1 cellular context compared by ENCODE assay signal in genomic region chr19:33304760-33305647, GRCh38.
TF ChIP-seq lines count a peak whose summit lies in the region.

No MANE protein-coding gene starts in this region.

TF ChIP-seq in HepG2, 621 proteins besides CTCF, POLR2A, EP300 and RAD21 (continued from another document and continues in another):
- no peak for TF ChIP-seq ZHX2 (IDR thresholded peaks at IDR 0.05; ENCODE audit: low read depth)
- TF ChIP-seq ZHX2 (CRISPR knock-in tag; IDR thresholded peaks at IDR 0.05; ENCODE audit: borderline replicate concordance): no peak
- TF ChIP-seq POLR2AphosphoS5 (IDR thresholded peaks at IDR 0.05; ENCODE audit: low read depth, low read length): peak; percentile 65; the same call in 1 of the 2 replicates
- no peak for TF ChIP-seq ZNF530 (CRISPR knock-in tag; IDR thresholded peaks at IDR 0.05; ENCODE audit: low read depth)
- no peak; the same call in 1 of the 2 replicates for TF ChIP-seq POGK (CRISPR knock-in tag; conservative IDR thresholded peaks at IDR 0.05)
- no peak for TF ChIP-seq NFIB (CRISPR knock-in tag; IDR thresholded peaks at IDR 0.05; ENCODE audit: borderline replicate concordance)
- TF ChIP-seq ZSCAN20 (CRISPR knock-in tag; IDR thresholded peaks at IDR 0.05; ENCODE audit: borderline replicate concordance): no peak
- TF ChIP-seq RFX5 (IDR thresholded peaks at IDR 0.05; ENCODE audit: low read depth, low read length): no peak
- no peak for TF ChIP-seq CHD4 (IDR thresholded peaks at IDR 0.05; ENCODE audit: borderline replicate concordance, low read length)
- TF ChIP-seq ZNF232 (CRISPR knock-in tag; IDR thresholded peaks at IDR 0.05; ENCODE audit: borderline replicate concordance): peak; percentile 35; the same call in 1 of the 2 replicates
- peak; percentile 12 for TF ChIP-seq GATAD2A (CRISPR knock-in tag; IDR thresholded peaks at IDR 0.05)
- TF ChIP-seq IKZF5 (CRISPR knock-in tag; IDR thresholded peaks at IDR 0.05): no peak
- no peak for TF ChIP-seq ZNF343 (CRISPR knock-in tag; IDR thresholded peaks at IDR 0.05)
- TF ChIP-seq ZFP82 (CRISPR knock-in tag; IDR thresholded peaks at IDR 0.05; ENCODE audit: borderline replicate concordance): no peak
- no peak for TF ChIP-seq NFIC (IDR thresholded peaks at IDR 0.05; ENCODE audit: low read length)
- TF ChIP-seq ZNF629 (CRISPR knock-in tag; conservative IDR thresholded peaks at IDR 0.05): no peak
- TF ChIP-seq ZNF513 (CRISPR knock-in tag; conservative IDR thresholded peaks at IDR 0.05): no peak
- no peak for TF ChIP-seq ZNF597 (CRISPR knock-in tag; IDR thresholded peaks at IDR 0.05)
- no peak for TF ChIP-seq HHEX (CRISPR knock-in tag; IDR thresholded peaks at IDR 0.05)
- 0 out of 2 replicates have a peak, but pooled peaks have one; percentile 13 for TF ChIP-seq ZNF580 (CRISPR knock-in tag; IDR thresholded peaks at IDR 0.05; ENCODE audit: borderline replicate concordance, low read depth)
- no peak for TF ChIP-seq ZEB1 (IDR thresholded peaks at IDR 0.05; ENCODE audit: insufficient replicate concordance, low read depth)
- TF ChIP-seq SMC3 (IDR thresholded peaks at IDR 0.05; ENCODE audit: low read length): no peak; the same call in 1 of the 2 replicates
- no peak for TF ChIP-seq ZNF432 (CRISPR knock-in tag; IDR thresholded peaks at IDR 0.05; ENCODE audit: borderline replicate concordance)
- no peak for TF ChIP-seq ZNF414 (CRISPR knock-in tag; IDR thresholded peaks at IDR 0.05)
- TF ChIP-seq GATA4 (IDR thresholded peaks at IDR 0.05; ENCODE audit: borderline replicate concordance, low read depth): no peak
- no peak for TF ChIP-seq ZBTB44 (CRISPR knock-in tag; IDR thresholded peaks at IDR 0.05)
- no peak for TF ChIP-seq U2AF1 (optimal IDR thresholded peaks at IDR 0.05; ENCODE audit: low read depth, low read length)
- TF ChIP-seq ZNF274 (CRISPR knock-in tag; IDR thresholded peaks at IDR 0.05): no peak
- TF ChIP-seq ZNF512 (CRISPR knock-in tag; IDR thresholded peaks at IDR 0.05): no peak
- TF ChIP-seq AKNA (CRISPR knock-in tag; IDR thresholded peaks at IDR 0.05; ENCODE audit: borderline replicate concordance): no peak
- no peak for TF ChIP-seq ZNF235 (CRISPR knock-in tag; IDR thresholded peaks at IDR 0.05; ENCODE audit: borderline replicate concordance)
- no peak for TF ChIP-seq ZNF83 (CRISPR knock-in tag; IDR thresholded peaks at IDR 0.05; ENCODE audit: borderline replicate concordance)
- TF ChIP-seq ZSCAN25 (CRISPR knock-in tag; IDR thresholded peaks at IDR 0.05): peak; percentile 50; the same call in 1 of the 2 replicates
- TF ChIP-seq ZNF501 (CRISPR knock-in tag; IDR thresholded peaks at IDR 0.05): no peak
- TF ChIP-seq NR1H2 (CRISPR knock-in tag; IDR thresholded peaks at IDR 0.05; ENCODE audit: borderline replicate concordance, low read depth): no peak
- no peak for TF ChIP-seq TERF1 (CRISPR knock-in tag; IDR thresholded peaks at IDR 0.05)
